In genomic region chr16:89095401-89095974, GRCh38 we compare ENCODE assay signal across 11 cellular contexts. TPM values are rescaled to one million over a fixed set of nuclear protein-coding genes. Genes with fewer than 3 reads are reported as not detected.
DNase-seq lines count a peak whose midpoint lies in the region; ATAC-seq and TF ChIP-seq lines count a peak whose summit lies in the region.
"Had no signal": no experiment of that assay in that cellular context is flagged by ENCODE, and none has a peak within 500 bp of the region (broad histone marks: within the 10 kb centered on the region; RNA-seq: fewer than 3 reads in every experiment).

No MANE protein-coding gene starts in this region.

- H3K4me1 Mint-ChIP-seq in activated T-helper 1 cell treated with anti-CD3 and anti-CD28 coated beads, Interleukin-12 subunit alpha, Interleukin-12 subunit beta, Interleukin-2, Interleukin-4 antibody, amounts not matched to agents 30 ng/mL and 10 ng/mL and 1 ng/mL, durations not matched to agents 14 hours and 24 hours and 36 hours (ENCODE audit: low read depth) = peaks cover 63% of the 10 kb centered on the region
- peaks cover 46 to 70% (median 54%) of the 10 kb centered on the region in 3 donors for H3K4me1 Mint-ChIP-seq in naive B cell

- H3K27ac Mint-ChIP-seq in activated T-helper 1 cell treated with anti-CD3 and anti-CD28 coated beads, Interleukin-12 subunit alpha, Interleukin-12 subunit beta, Interleukin-2, Interleukin-4 antibody, amounts not matched to agents 30 ng/mL and 10 ng/mL and 1 ng/mL, durations not matched to agents 14 hours and 24 hours and 36 hours = peak overlapping the region; percentile 29
- H3K27ac Mint-ChIP-seq in naive B cell = peak overlapping the region in 3 of 6 donors; percentile 41 to 83 (median 56)

- H3K27me3 ChIP-seq in DND-41 (ENCODE audit: insufficient read depth, low read length, poor library complexity) = no peaks in the 10 kb centered on the region
- peaks cover 18% of the 10 kb centered on the region for H3K27me3 ChIP-seq in HUES48 (ENCODE audit: control insufficient read depth, insufficient read depth, low read length)
- H3K27me3 ChIP-seq: ascending aorta had no signal

- peak overlapping the region; percentile 99 for H3K4me3 Mint-ChIP-seq in activated T-helper 1 cell treated with anti-CD3 and anti-CD28 coated beads, Interleukin-12 subunit alpha, Interleukin-12 subunit beta, Interleukin-2, Interleukin-4 antibody, amounts not matched to agents 30 ng/mL and 10 ng/mL and 1 ng/mL, durations not matched to agents 14 hours and 24 hours and 36 hours
- H3K4me3 Mint-ChIP-seq in naive B cell = peak overlapping the region; percentile 75 to 97 (median 93)

- H3K9ac ChIP-seq in DND-41 (ENCODE audit: low read depth, low read length) = peak overlapping the region; percentile 93; the same call in 1 of the 2 replicates
- H3K9ac ChIP-seq in HUES48 (ENCODE audit: low read depth, low read length) = no peak overlapping the region

- no peak overlapping the region for H2AFZ ChIP-seq in DND-41 (ENCODE audit: low read depth, low read length)

- H3K27me3 Mint-ChIP-seq in activated T-helper 1 cell treated with anti-CD3 and anti-CD28 coated beads, Interleukin-12 subunit alpha, Interleukin-12 subunit beta, Interleukin-2, Interleukin-4 antibody, amounts not matched to agents 30 ng/mL and 10 ng/mL and 1 ng/mL, durations not matched to agents 14 hours and 24 hours and 36 hours (ENCODE audit: insufficient read depth) = peaks cover 6% of the 10 kb centered on the region
- peaks cover 10 to 20% (median 19%) of the 10 kb centered on the region in 3 donors for H3K27me3 Mint-ChIP-seq in naive B cell

- ATAC-seq in DND-41 (ENCODE audit: insufficient read depth, low read depth) (no peak), naive B cell (ENCODE audit: low read depth in 2 of 2) (no peak)

- intact Hi-C loops in activated T-helper 1 cell treated with anti-CD3 and anti-CD28 coated beads, Interleukin-12 subunit alpha, Interleukin-12 subunit beta, Interleukin-2, Interleukin-4 antibody, amounts not matched to agents 30 ng/mL and 10 ng/mL and 1 ng/mL, durations not matched to agents 14 hours and 24 hours and 36 hours (cut with micrococcal nuclease) = loop anchor here (5.0 kb wide), 4 partner anchors 122 to 388 kb away; partner anchors contain the start of genes CTU2, GALNS, RNF166 and TRAPPC2L

- peaks cover 70% of the 10 kb centered on the region for H3K79me2 ChIP-seq in DND-41 (ENCODE audit: insufficient read depth, low read length)

- H3K36me3 Mint-ChIP-seq in activated T-helper 1 cell treated with anti-CD3 and anti-CD28 coated beads, Interleukin-12 subunit alpha, Interleukin-12 subunit beta, Interleukin-2, Interleukin-4 antibody, amounts not matched to agents 30 ng/mL and 10 ng/mL and 1 ng/mL, durations not matched to agents 14 hours and 24 hours and 36 hours (ENCODE audit: low read depth) = peaks cover 23% of the 10 kb centered on the region
- H3K36me3 Mint-ChIP-seq in naive B cell = peaks cover 5 to 8% of the 10 kb centered on the region in 2 donors

- H3K36me3 ChIP-seq in DND-41 (ENCODE audit: insufficient read depth, low read length) (peaks cover 30% of the 10 kb centered on the region), HUES48 (ENCODE audit: control insufficient read depth, insufficient read depth, low read length) (0 out of 2 replicates have a peak, but pooled peaks cover 3% of the 10 kb centered on the region)

- TF ChIP-seq CTCF in DND-41 (IDR thresholded peaks at IDR 0.05; ENCODE audit: borderline replicate concordance, extremely low read depth, low read length, poor library complexity, severe bottlenecking) = no peak

- DNase-seq in DND-41 (no peak), naive B cell (no peak), GDM1 (lab: John Stamatoyannopoulos, UW) (no peak), DMS53 treated with DMSO at 0.1 percent for 48 hours (lab: John Stamatoyannopoulos, UW; ENCODE audit: unreplicated experiment) (no peak)
- DNase-seq in activated T-helper 1 cell treated with anti-CD3 and anti-CD28 coated beads, Interleukin-12 subunit alpha, Interleukin-12 subunit beta, Interleukin-2, Interleukin-4 antibody, amounts not matched to agents 30 ng/mL and 10 ng/mL and 1 ng/mL, durations not matched to agents 14 hours and 24 hours and 36 hours (ENCODE audit: low spot score) = no peak
- DNase-seq in activated CD4-positive, CD25-positive, alpha-beta regulatory T cell treated with anti-CD3 and anti-CD28 coated beads, Interleukin-2, amount 50 U/mL, for 72 hours = no peak
- DNase-seq: GF-D8; mesendoderm; stimulated activated CD4-positive, alpha-beta T cell treated with anti-CD3 and anti-CD28 coated beads, Interleukin-15, amount 100 ng/mL, for 24 hours had no signal

- H3K4me2 ChIP-seq in DND-41 (ENCODE audit: insufficient read depth, low read length) = peak overlapping the region; percentile 93; the same call in 1 of the 2 replicates

- no peak overlapping the region for H3K27ac ChIP-seq in DND-41 (ENCODE audit: low read length)
- H3K27ac ChIP-seq in HUES48 (ENCODE audit: low read depth, low read length) = peak overlapping the region; percentile 53
- H3K27ac ChIP-seq: ascending aorta had no signal

- peaks cover 32% of the 10 kb centered on the region for H3K4me1 ChIP-seq in DND-41 (ENCODE audit: insufficient read depth, low read length)
- H3K4me1 ChIP-seq in HUES48 (ENCODE audit: control insufficient read depth, insufficient read depth, low read length) = peaks cover 23% of the 10 kb centered on the region

- H3K4me3 ChIP-seq in DND-41 (ENCODE audit: low read depth in 1 of 2, low read length in 2 of 2) (peak overlapping the region in 1 of 2 experiments; percentile 72; a peak in 2 of 4 replicates), HUES48 (ENCODE audit: low read depth, low read length) (peak overlapping the region; percentile 20; the same call in 1 of the 2 replicates)

- no peaks in the 10 kb centered on the region for H3K9me3 Mint-ChIP-seq in activated T-helper 1 cell treated with anti-CD3 and anti-CD28 coated beads, Interleukin-12 subunit alpha, Interleukin-12 subunit beta, Interleukin-2, Interleukin-4 antibody, amounts not matched to agents 30 ng/mL and 10 ng/mL and 1 ng/mL, durations not matched to agents 14 hours and 24 hours and 36 hours
- H3K9me3 Mint-ChIP-seq in naive B cell = no peaks in the 10 kb centered on the region

- peaks cover 22% of the 10 kb centered on the region for H4K20me1 ChIP-seq in DND-41 (ENCODE audit: insufficient read depth, low read length)

- H3K9me3 ChIP-seq in DND-41 (ENCODE audit: insufficient read depth, low read length, severe bottlenecking) = no peaks in the 10 kb centered on the region
- H3K9me3 ChIP-seq in HUES48 (ENCODE audit: control insufficient read depth, insufficient read depth, low read length) = no peaks in the 10 kb centered on the region
- H3K9me3 ChIP-seq: ascending aorta had no signal

RNA-seq across cellular contexts. Expression of gene ACSF3, which starts 1.8 kb away (rescaled TPM):
- 37.0 and 39.0 TPM in 2 replicates for total RNA-seq in activated T-helper 1 cell treated with anti-CD3 and anti-CD28 coated beads, Interleukin-12 subunit alpha, Interleukin-12 subunit beta, Interleukin-2, Interleukin-4 antibody, amounts not matched to agents 30 ng/mL and 10 ng/mL and 1 ng/mL, durations not matched to agents 14 hours and 24 hours and 36 hours
- polyA plus RNA-seq in naive B cell (ENCODE audit: low read depth in 6 of 6) = 10 to 100 TPM; 30.0 to 43.6 (median 33.9) TPM
